29 cellular contexts compared by ENCODE assay signal in the genomic region with DNA sequence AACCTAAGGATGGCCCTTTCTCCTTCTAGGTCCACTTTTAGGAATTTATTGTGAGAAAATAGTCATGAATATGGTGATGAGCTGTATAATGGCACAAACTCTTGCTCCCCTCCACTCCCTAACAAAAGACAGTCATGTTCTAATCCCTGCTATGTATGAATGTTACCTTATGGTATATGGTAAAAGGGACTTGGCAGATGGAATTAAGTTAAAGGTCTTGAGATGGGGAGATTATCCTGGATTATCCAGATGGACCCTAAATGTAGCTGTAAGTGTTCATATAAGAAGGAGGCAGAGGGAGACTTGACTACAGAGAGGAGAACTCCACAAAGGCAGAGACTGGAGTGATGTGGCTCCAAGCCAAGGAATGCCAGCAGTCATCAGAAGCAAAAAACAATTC.
DNase-seq lines count a peak whose midpoint lies in the region; ATAC-seq, FAIRE-seq and TF ChIP-seq lines count a peak whose summit lies in the region.
"Had no signal": no experiment of that assay in that cellular context is flagged by ENCODE, and none has a peak within 500 bp of the region (broad histone marks: within the 10 kb centered on the region; RNA-seq: fewer than 3 reads in every experiment).

No MANE protein-coding gene starts in this region.

- peaks cover 27% of the 10 kb centered on the region for H3K79me2 ChIP-seq in SK-N-SH (ENCODE audit: insufficient read depth)

- H4K20me1 ChIP-seq in SK-N-SH (ENCODE audit: insufficient read depth), result no peaks in the 10 kb centered on the region

- no peak overlapping the region for H3K4me3 ChIP-seq in SK-N-SH (ENCODE audit: low read depth in 2 of 2, low read length in 1 of 2)
- no peak overlapping the region for H3K4me3 ChIP-seq in left ventricle myocardium inferior
- H3K4me3 ChIP-seq: GM23338, pancreas, Peyer's patch, smooth muscle cell, thoracic aorta had no signal

- H3K4me2 ChIP-seq in SK-N-SH, result peak overlapping the region; percentile 66; the same call in 1 of the 2 replicates
- H3K4me2 ChIP-seq: smooth muscle cell had no signal

- H3K9me2 ChIP-seq in SK-N-SH, result no peaks in the 10 kb centered on the region

- POLR2A ChIA-PET in SK-N-SH (lab: Yijun Ruan, JAX) (no interaction called here), RWPE1 (lab: Yijun Ruan, JAX; ENCODE audit: low non-redundant PET) (no interaction called here)

- intact Hi-C loops in left ventricle myocardium inferior (cut with micrococcal nuclease), result no loop called here

- TF ChIP-seq CTCF in SK-N-SH (IDR thresholded peaks at IDR 0.05) (no peak), RWPE1 (conservative IDR thresholded peaks at IDR 0.05; ENCODE audit: low read depth) (no peak), left ventricle myocardium inferior (IDR thresholded peaks at IDR 0.05; ENCODE audit: borderline replicate concordance) (no peak)

- no peak for ATAC-seq in SK-N-SH treated with all-trans-retinoic acid at 6 μM for 48 hours
- no peak for ATAC-seq in HG03432 (IDR thresholded peaks at IDR 0.05; ENCODE audit: unreplicated experiment)
- ATAC-seq: activated CD8-positive, alpha-beta memory T cell treated with anti-CD3 and anti-CD28 coated beads, Interleukin-2, amount 10 ng/mL, durations not matched to agents 7 days and 5 days; activated naive CD8-positive, alpha-beta T cell treated with anti-CD3 and anti-CD28 coated beads, Interleukin-2, amount 50 U/mL, for 24 hours; left colon; pancreas; T-cell had no signal

- H3K4me1 ChIP-seq in SK-N-SH (ENCODE audit: control insufficient read depth in 1 of 2, insufficient read depth in 2 of 2, low read depth in 1 of 2, low read length in 1 of 2) (peaks cover 22 to 46% of the 10 kb centered on the region in 2 experiments; a peak in 3 of 4 replicates), left ventricle myocardium inferior (peaks cover 4% of the 10 kb centered on the region)

- H3K27me3 ChIP-seq in SK-N-SH (ENCODE audit: insufficient read depth), result no peaks in the 10 kb centered on the region
- peaks cover 52% of the 10 kb centered on the region for H3K27me3 ChIP-seq in left ventricle myocardium inferior (ENCODE audit: low read depth)
- H3K27me3 ChIP-seq: pancreas, Peyer's patch had no signal

- H3F3A ChIP-seq in SK-N-SH (replicated peaks; ENCODE audit: insufficient read depth), result peaks cover 33% of the 10 kb centered on the region

- no peak for TF ChIP-seq RAD21 in SK-N-SH (IDR thresholded peaks at IDR 0.05; ENCODE audit: low read length)

- H2AFZ ChIP-seq in SK-N-SH (ENCODE audit: low read depth), result 0 out of 2 replicates have a peak overlapping the region, but pooled peaks have one; percentile 61

- CTCF ChIA-PET in SK-N-SH (lab: Yijun Ruan, JAX) (interaction anchor here (1.0 to 1.9 kb wide), 3 partner anchors 13 to 123 kb away, joined by 3 to 5 read pairs (median 5); no protein-coding TSS in a partner anchor), RWPE1 (lab: Yijun Ruan, JAX) (no interaction called here)

- H3K27ac ChIP-seq in SK-N-SH (ENCODE audit: low read depth in 2 of 2, low read length in 1 of 2), result peak overlapping the region; percentile 80 to 96
- peak overlapping the region; percentile 64; the same call in 1 of the 2 replicates for H3K27ac ChIP-seq in RWPE1
- H3K27ac ChIP-seq in left ventricle myocardium inferior (replicated peaks), result no peak overlapping the region
- H3K27ac ChIP-seq: pancreas, Peyer's patch, thoracic aorta had no signal

- no peak for TF ChIP-seq EP300 in SK-N-SH (IDR thresholded peaks at IDR 0.05; ENCODE audit: borderline replicate concordance in 1 of 2, low read depth in 1 of 2, low read length in 1 of 2)

- peak; percentile 83 for FAIRE-seq in urothelium cell line (lab: Jason Lieb, UNC)
- FAIRE-seq: endothelial cell of umbilical vein, pancreas had no signal

- peaks cover 0 to 10% of the 10 kb centered on the region in 2 experiments for H3K36me3 ChIP-seq in SK-N-SH (replicated peaks in 1 of 2; ENCODE audit: control insufficient read depth in 1 of 2, insufficient read depth in 2 of 2, low read length in 1 of 2)
- no peaks in the 10 kb centered on the region for H3K36me3 ChIP-seq in left ventricle myocardium inferior
- H3K36me3 ChIP-seq: pancreas, thoracic aorta had no signal

- no peak for DNase-seq in SK-N-SH
- no peak for DNase-seq in RWPE1 (ENCODE audit: low spot score)
- peak; percentile 18 for DNase-seq in dermis blood vessel endothelial cell
- DNase-seq in urothelium cell line (ENCODE audit: low spot score), result no peak
- DNase-seq in NCI-H1105 treated with DMSO at 0.1 percent for 48 hours (lab: John Stamatoyannopoulos, UW), result no peak
- DNase-seq in left ventricle myocardium inferior, result no peak
- DNase-seq: activated CD4-positive, CD25-positive, alpha-beta regulatory T cell; activated CD8-positive, alpha-beta memory T cell treated with anti-CD3 and anti-CD28 coated beads, Interleukin-2, amount 10 ng/mL, durations not matched to agents 7 days and 5 days; activated naive CD4-positive, alpha-beta T cell; activated naive CD8-positive, alpha-beta T cell treated with anti-CD3 and anti-CD28 coated beads, Interleukin-2, amount 50 U/mL, for 24 hours; activated T-cell treated with anti-CD3 and anti-CD28 coated beads, Interleukin-2, amount 50 U/mL, for 48 hours; AML-193; CD4-positive, alpha-beta memory T cell; EL; KBM-7; left colon; NCI-H187 treated with DMSO at 0.1 percent for 48 hours; pancreas; retina; SIG-M5; stimulated activated naive CD4-positive, alpha-beta T cell treated with Interleukin-2 at 50 U/mL for 16 hours; T-cell had no signal

- peak overlapping the region; percentile 65 for H3K9ac ChIP-seq in SK-N-SH

- H3K9me3 ChIP-seq in SK-N-SH (peaks cover 13% of the 10 kb centered on the region), left ventricle myocardium inferior (replicated peaks) (peaks cover 28% of the 10 kb centered on the region)
- H3K9me3 ChIP-seq: pancreas had no signal

TF ChIP-seq in SK-N-SH, 30 proteins besides CTCF, POLR2A, EP300 and RAD21 (continues in another document):
- TF ChIP-seq FOXJ3 (CRISPR knock-in tag; IDR thresholded peaks at IDR 0.05), result no peak
- TF ChIP-seq MXI1 (IDR thresholded peaks at IDR 0.05; ENCODE audit: low read depth, low read length), result no peak
- TF ChIP-seq TEAD4 (IDR thresholded peaks at IDR 0.05; ENCODE audit: borderline replicate concordance, insufficient read depth), result no peak
- TF ChIP-seq SIN3A (IDR thresholded peaks at IDR 0.05; ENCODE audit: borderline replicate concordance, low read depth, low read length), result no peak
- TF ChIP-seq FOXM1 (IDR thresholded peaks at IDR 0.05; ENCODE audit: low read depth), result no peak
- TF ChIP-seq NRF1 (IDR thresholded peaks at IDR 0.05; ENCODE audit: low read depth, low read length), result no peak
- TF ChIP-seq RCOR1 (IDR thresholded peaks at IDR 0.05; ENCODE audit: low read length), result no peak
- TF ChIP-seq, protein P1, sequence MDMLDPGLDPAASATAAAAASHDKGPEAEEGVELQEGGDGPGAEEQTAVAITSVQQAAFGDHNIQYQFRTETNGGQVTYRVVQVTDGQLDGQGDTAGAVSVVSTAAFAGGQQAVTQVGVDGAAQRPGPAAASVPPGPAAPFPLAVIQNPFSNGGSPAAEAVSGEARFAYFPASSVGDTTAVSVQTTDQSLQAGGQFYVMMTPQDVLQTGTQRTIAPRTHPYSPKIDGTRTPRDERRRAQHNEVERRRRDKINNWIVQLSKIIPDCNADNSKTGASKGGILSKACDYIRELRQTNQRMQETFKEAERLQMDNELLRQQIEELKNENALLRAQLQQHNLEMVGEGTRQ (IDR thresholded peaks at IDR 0.05; ENCODE audit: borderline replicate concordance, low read depth, low read length), result no peak

TF ChIP-seq in SK-N-SH treated with all-trans-retinoic acid at 6 μM for 48 hours, 23 proteins besides CTCF, POLR2A, EP300 and RAD21 (continues in another document):
- no peak for TF ChIP-seq ZFP3 (CRISPR knock-in tag; IDR thresholded peaks at IDR 0.05)
- TF ChIP-seq BACH2 (CRISPR knock-in tag; IDR thresholded peaks at IDR 0.05; ENCODE audit: borderline replicate concordance), result no peak
- TF ChIP-seq, protein P2, sequence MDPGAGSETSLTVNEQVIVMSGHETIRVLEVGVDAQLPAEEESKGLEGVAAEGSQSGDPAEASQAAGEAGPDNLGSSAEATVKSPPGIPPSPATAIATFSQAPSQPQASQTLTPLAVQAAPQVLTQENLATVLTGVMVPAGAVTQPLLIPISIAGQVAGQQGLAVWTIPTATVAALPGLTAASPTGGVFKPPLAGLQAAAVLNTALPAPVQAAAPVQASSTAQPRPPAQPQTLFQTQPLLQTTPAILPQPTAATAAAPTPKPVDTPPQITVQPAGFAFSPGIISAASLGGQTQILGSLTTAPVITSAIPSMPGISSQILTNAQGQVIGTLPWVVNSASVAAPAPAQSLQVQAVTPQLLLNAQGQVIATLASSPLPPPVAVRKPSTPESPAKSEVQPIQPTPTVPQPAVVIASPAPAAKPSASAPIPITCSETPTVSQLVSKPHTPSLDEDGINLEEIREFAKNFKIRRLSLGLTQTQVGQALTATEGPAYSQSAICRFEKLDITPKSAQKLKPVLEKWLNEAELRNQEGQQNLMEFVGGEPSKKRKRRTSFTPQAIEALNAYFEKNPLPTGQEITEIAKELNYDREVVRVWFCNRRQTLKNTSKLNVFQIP (CRISPR knock-in tag; IDR thresholded peaks at IDR 0.05; ENCODE audit: borderline replicate concordance, low read depth), result no peak
- TF ChIP-seq OSR1 (CRISPR knock-in tag; IDR thresholded peaks at IDR 0.05), result no peak
- no peak for TF ChIP-seq PPARA (CRISPR knock-in tag; IDR thresholded peaks at IDR 0.05; ENCODE audit: borderline replicate concordance)
- TF ChIP-seq GLIS3 (CRISPR knock-in tag; IDR thresholded peaks at IDR 0.05), result no peak
- TF ChIP-seq, protein P3, sequence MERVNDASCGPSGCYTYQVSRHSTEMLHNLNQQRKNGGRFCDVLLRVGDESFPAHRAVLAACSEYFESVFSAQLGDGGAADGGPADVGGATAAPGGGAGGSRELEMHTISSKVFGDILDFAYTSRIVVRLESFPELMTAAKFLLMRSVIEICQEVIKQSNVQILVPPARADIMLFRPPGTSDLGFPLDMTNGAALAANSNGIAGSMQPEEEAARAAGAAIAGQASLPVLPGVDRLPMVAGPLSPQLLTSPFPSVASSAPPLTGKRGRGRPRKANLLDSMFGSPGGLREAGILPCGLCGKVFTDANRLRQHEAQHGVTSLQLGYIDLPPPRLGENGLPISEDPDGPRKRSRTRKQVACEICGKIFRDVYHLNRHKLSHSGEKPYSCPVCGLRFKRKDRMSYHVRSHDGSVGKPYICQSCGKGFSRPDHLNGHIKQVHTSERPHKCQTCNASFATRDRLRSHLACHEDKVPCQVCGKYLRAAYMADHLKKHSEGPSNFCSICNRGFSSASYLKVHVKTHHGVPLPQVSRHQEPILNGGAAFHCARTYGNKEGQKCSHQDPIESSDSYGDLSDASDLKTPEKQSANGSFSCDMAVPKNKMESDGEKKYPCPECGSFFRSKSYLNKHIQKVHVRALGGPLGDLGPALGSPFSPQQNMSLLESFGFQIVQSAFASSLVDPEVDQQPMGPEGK (CRISPR knock-in tag; IDR thresholded peaks at IDR 0.05; ENCODE audit: borderline replicate concordance), result no peak
- no peak for TF ChIP-seq TOX (CRISPR knock-in tag; IDR thresholded peaks at IDR 0.05; ENCODE audit: borderline replicate concordance)
- TF ChIP-seq ZNF70 (CRISPR knock-in tag; IDR thresholded peaks at IDR 0.05), result no peak
